In the genomic region with DNA sequence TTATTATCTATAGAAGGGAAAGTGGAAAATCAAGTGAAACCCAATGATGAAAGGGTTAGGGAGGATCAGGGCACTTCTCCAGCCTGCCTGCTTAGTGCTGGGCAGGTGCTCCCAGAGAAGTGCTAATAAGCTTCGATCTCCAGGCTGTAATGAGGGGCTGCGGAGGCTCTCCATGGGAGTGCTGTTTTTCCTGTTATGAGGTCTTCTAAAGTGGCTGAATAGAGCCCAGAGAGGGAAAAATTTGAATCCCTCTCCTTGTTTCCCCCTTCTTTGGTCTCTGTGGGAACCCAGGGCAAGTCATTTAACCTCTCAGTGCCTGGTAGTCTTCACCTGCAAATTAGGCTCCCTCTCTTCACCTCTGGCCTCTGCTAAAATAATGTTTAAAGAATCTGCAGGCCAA, we compare ENCODE assay signal across 18 cellular contexts.
"Had no signal": no experiment of that assay in that cellular context is flagged by ENCODE, and none has a peak within 500 bp of the region (broad histone marks: within the 10 kb centered on the region; RNA-seq: fewer than 3 reads in every experiment).

No MANE protein-coding gene starts in this region.

- H3K4me3 ChIP-seq: adrenal gland, breast epithelium, left ventricle myocardium inferior, prostate gland, right atrium auricular region, tibial artery had no signal

- ATAC-seq: activated naive CD4-positive, alpha-beta T cell treated with anti-CD3 and anti-CD28 coated beads, Interleukin-2, amount 50 U/mL, for 72 hours had no signal

- H3K4me3 Mint-ChIP-seq: nephron progenitor cell had no signal

- H3K27ac ChIP-seq: adrenal gland, breast epithelium, left ventricle myocardium inferior, prostate gland, right atrium auricular region, tibial artery, WERI-Rb-1 had no signal

- H3K9me3 ChIP-seq: adrenal gland, breast epithelium, left ventricle myocardium inferior, prostate gland, right atrium auricular region, tibial artery had no signal

- H3K36me3 Mint-ChIP-seq: activated naive CD4-positive, alpha-beta T cell treated with anti-CD3 and anti-CD28 coated beads, Interleukin-2, amount 50 U/mL, for 72 hours had no signal

- DNase-seq: activated CD4-positive, alpha-beta T cell treated with anti-CD3 and anti-CD28 coated beads, Interleukin-2, amount 50 U/mL, for 4 hours; activated gamma-delta T cell; adrenal gland; cortex of kidney; erythroblast; foreskin melanocyte; glutamatergic neuron; left ventricle myocardium inferior; nephron progenitor cell; stimulated activated CD4-positive, alpha-beta T cell treated with anti-CD3 and anti-CD28 coated beads, Interleukin-12 subunit alpha, Interleukin-12 subunit beta, amount 100 ng/mL, for 4 hours; stimulated activated CD4-positive, alpha-beta T cell treated with anti-CD3 and anti-CD28 coated beads, Interleukin-2, amount 100 ng/mL, for 24 hours; stimulated activated naive CD4-positive, alpha-beta T cell treated with Interleukin-2 at 50 U/mL for 16 hours; tibial artery; WERI-Rb-1 had no signal

- H3K4me1 Mint-ChIP-seq: nephron progenitor cell had no signal

- H3K36me3 ChIP-seq: adrenal gland, breast epithelium, left ventricle myocardium inferior, prostate gland, right atrium auricular region, tibial artery, WERI-Rb-1 had no signal

- H3K27ac Mint-ChIP-seq: activated naive CD4-positive, alpha-beta T cell treated with anti-CD3 and anti-CD28 coated beads, Interleukin-2, amount 50 U/mL, for 72 hours; nephron progenitor cell had no signal

- H3K27me3 ChIP-seq: adrenal gland, breast epithelium, right atrium auricular region, tibial artery had no signal

- H3K4me1 ChIP-seq: adrenal gland, breast epithelium, left ventricle myocardium inferior, prostate gland, right atrium auricular region, tibial artery had no signal
